ENCODE assay signal across 1 cellular context in the genomic region with DNA sequence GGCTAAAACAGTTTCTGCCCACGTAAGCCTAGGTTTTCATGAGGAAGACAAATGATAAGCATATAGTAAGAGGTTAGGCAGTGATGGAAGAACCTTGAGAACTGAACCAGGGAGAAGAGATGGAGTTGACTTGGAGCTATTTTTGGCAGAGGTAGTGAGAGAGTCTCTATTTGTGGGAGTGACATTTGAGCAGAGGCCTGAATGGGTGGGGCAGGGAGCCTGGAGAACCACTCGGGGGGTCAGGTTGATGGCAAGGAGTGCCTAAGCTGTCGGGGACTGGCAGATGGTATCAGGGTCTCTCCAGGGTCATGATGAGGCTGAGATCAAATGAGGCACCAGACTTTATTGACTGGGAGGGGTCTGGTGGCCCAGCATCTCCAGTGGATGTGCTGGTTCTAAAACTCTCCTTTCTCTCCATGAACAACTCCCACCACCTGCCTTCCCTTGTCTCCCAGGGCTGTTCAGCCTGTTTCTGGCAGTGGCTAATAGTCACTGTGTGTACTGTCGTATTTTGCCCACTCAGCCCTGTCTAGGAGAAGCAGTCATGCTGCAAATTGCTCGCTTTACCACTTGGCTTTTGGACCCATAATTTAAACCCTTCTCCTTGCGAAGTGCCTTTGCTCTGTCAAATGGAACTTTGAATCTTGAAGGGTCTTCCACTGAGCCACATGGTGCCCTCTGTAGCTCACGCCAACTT.
TF ChIP-seq lines count a peak whose summit lies in the region.

No MANE protein-coding gene starts in this region.

TF ChIP-seq in GM12878, 131 proteins besides CTCF, POLR2A, EP300 and RAD21:
- TF ChIP-seq CHD4 (IDR thresholded peaks at IDR 0.05) = no peak
- TF ChIP-seq, protein P1, sequence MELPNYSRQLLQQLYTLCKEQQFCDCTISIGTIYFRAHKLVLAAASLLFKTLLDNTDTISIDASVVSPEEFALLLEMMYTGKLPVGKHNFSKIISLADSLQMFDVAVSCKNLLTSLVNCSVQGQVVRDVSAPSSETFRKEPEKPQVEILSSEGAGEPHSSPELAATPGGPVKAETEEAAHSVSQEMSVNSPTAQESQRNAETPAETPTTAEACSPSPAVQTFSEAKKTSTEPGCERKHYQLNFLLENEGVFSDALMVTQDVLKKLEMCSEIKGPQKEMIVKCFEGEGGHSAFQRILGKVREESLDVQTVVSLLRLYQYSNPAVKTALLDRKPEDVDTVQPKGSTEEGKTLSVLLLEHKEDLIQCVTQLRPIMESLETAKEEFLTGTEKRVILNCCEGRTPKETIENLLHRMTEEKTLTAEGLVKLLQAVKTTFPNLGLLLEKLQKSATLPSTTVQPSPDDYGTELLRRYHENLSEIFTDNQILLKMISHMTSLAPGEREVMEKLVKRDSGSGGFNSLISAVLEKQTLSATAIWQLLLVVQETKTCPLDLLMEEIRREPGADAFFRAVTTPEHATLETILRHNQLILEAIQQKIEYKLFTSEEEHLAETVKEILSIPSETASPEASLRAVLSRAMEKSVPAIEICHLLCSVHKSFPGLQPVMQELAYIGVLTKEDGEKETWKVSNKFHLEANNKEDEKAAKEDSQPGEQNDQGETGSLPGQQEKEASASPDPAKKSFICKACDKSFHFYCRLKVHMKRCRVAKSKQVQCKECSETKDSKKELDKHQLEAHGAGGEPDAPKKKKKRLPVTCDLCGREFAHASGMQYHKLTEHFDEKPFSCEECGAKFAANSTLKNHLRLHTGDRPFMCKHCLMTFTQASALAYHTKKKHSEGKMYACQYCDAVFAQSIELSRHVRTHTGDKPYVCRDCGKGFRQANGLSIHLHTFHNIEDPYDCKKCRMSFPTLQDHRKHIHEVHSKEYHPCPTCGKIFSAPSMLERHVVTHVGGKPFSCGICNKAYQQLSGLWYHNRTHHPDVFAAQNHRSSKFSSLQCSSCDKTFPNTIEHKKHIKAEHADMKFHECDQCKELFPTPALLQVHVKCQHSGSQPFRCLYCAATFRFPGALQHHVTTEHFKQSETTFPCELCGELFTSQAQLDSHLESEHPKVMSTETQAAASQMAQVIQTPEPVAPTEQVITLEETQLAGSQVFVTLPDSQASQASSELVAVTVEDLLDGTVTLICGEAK (IDR thresholded peaks at IDR 0.05; ENCODE audit: borderline replicate concordance) = no peak
- TF ChIP-seq CEBPB (IDR thresholded peaks at IDR 0.05; ENCODE audit: borderline replicate concordance in 1 of 2, low read depth in 2 of 2, low read length in 2 of 2) = no peak
- no peak for TF ChIP-seq RCOR1 (conservative IDR thresholded peaks at IDR 0.05; ENCODE audit: low read depth, low read length)
- TF ChIP-seq TCF7 (IDR thresholded peaks at IDR 0.05; ENCODE audit: borderline replicate concordance) = no peak
- no peak for TF ChIP-seq ZBTB33 (IDR thresholded peaks at IDR 0.05)
- no peak for TF ChIP-seq JUND (IDR thresholded peaks at IDR 0.05; ENCODE audit: low read depth, low read length)
- no peak for TF ChIP-seq MEF2A (IDR thresholded peaks at IDR 0.05; ENCODE audit: insufficient read depth, low read depth, low read length)
- no peak for TF ChIP-seq ZNF207 (IDR thresholded peaks at IDR 0.05; ENCODE audit: borderline replicate concordance)
- TF ChIP-seq EED (IDR thresholded peaks at IDR 0.05; ENCODE audit: low read depth) = no peak
- TF ChIP-seq, protein P2, sequence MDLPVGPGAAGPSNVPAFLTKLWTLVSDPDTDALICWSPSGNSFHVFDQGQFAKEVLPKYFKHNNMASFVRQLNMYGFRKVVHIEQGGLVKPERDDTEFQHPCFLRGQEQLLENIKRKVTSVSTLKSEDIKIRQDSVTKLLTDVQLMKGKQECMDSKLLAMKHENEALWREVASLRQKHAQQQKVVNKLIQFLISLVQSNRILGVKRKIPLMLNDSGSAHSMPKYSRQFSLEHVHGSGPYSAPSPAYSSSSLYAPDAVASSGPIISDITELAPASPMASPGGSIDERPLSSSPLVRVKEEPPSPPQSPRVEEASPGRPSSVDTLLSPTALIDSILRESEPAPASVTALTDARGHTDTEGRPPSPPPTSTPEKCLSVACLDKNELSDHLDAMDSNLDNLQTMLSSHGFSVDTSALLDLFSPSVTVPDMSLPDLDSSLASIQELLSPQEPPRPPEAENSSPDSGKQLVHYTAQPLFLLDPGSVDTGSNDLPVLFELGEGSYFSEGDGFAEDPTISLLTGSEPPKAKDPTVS (IDR thresholded peaks at IDR 0.05; ENCODE audit: low read depth, low read length) = no peak
- TF ChIP-seq YBX1 (IDR thresholded peaks at IDR 0.05) = no peak
- TF ChIP-seq USF2 (IDR thresholded peaks at IDR 0.05; ENCODE audit: borderline replicate concordance, low read depth, low read length) = no peak
- TF ChIP-seq ZNF217 (IDR thresholded peaks at IDR 0.05) = no peak
- no peak for TF ChIP-seq SREBF1 (IDR thresholded peaks at IDR 0.05; ENCODE audit: low read length)
- no peak for TF ChIP-seq SMAD1 (IDR thresholded peaks at IDR 0.05; ENCODE audit: low read depth, partially characterized antibody)
- no peak for TF ChIP-seq TBL1XR1 (IDR thresholded peaks at IDR 0.05; ENCODE audit: low read depth, low read length)
- no peak for TF ChIP-seq IRF4 (IDR thresholded peaks at IDR 0.05; ENCODE audit: low read depth, low read length)
